ENCODE assay signal across 18 cellular contexts in genomic region chr22:23939017-23939357, GRCh38. TPM values are rescaled to one million over a fixed set of nuclear protein-coding genes. Genes with fewer than 3 reads are reported as not detected.
DNase-seq lines count a peak whose midpoint lies in the region; ATAC-seq and TF ChIP-seq lines count a peak whose summit lies in the region.
"Had no signal": no experiment of that assay in that cellular context is flagged by ENCODE, and none has a peak within 500 bp of the region (broad histone marks: within the 10 kb centered on the region; RNA-seq: fewer than 3 reads in every experiment).

No MANE protein-coding gene starts in this region.

- intact Hi-C loops in left ventricle myocardium inferior (cut with micrococcal nuclease) (no loop called here), heart left ventricle (cut with DNase I) (loop anchor here in 5 of 10 donors (2.0 to 10.0 kb wide), 4 partner anchors 63 to 74 kb away; partner anchors contain the start of gene GSTT4 (in 2 of the 5))

- H3K9ac ChIP-seq in parathyroid adenoma = no peak overlapping the region
- H3K9ac ChIP-seq: BLaER1 treated with 17β-estradiol and CSF1 and Interleukin-3, amounts not matched to agents 10 nM and 100 nM had no signal

- no peak for TF ChIP-seq CTCF in left ventricle myocardium inferior (IDR thresholded peaks at IDR 0.05; ENCODE audit: borderline replicate concordance)
- TF ChIP-seq CTCF in heart left ventricle (IDR thresholded peaks at IDR 0.05) = no peak
- no peak for TF ChIP-seq CTCF in VCaP (conservative IDR thresholded peaks at IDR 0.05)
- no peak for TF ChIP-seq CTCF in parathyroid adenoma (IDR thresholded peaks at IDR 0.05)
- no peak for TF ChIP-seq CTCF in upper lobe of left lung (IDR thresholded peaks at IDR 0.05)

- H3K9me3 ChIP-seq in left ventricle myocardium inferior (replicated peaks) = no peaks in the 10 kb centered on the region
- H3K9me3 ChIP-seq in heart left ventricle = no peaks in the 10 kb centered on the region
- H3K9me3 ChIP-seq in parathyroid adenoma (ENCODE audit: control insufficient read depth, low read length) = no peaks in the 10 kb centered on the region
- no peaks in the 10 kb centered on the region for H3K9me3 ChIP-seq in upper lobe of left lung
- H3K9me3 ChIP-seq: BLaER1 treated with 17β-estradiol and CSF1 and Interleukin-3, amounts not matched to agents 10 nM and 100 nM; HAP-1 had no signal

- no peak overlapping the region for H2AFZ ChIP-seq in parathyroid adenoma

- no peak for TF ChIP-seq EP300 in upper lobe of left lung (IDR thresholded peaks at IDR 0.05)

- H3K36me3 ChIP-seq in left ventricle myocardium inferior (no peaks in the 10 kb centered on the region), heart left ventricle (no peaks in the 10 kb centered on the region), parathyroid adenoma (ENCODE audit: control insufficient read depth, insufficient read depth, low read length) (no peaks in the 10 kb centered on the region), upper lobe of left lung (no peaks in the 10 kb centered on the region)
- H3K36me3 ChIP-seq: BLaER1 treated with 17β-estradiol and CSF1 and Interleukin-3, amounts not matched to agents 10 nM and 100 nM; HAP-1 had no signal

- peak overlapping the region; percentile 7 for H3K27ac ChIP-seq in left ventricle myocardium inferior (replicated peaks)
- H3K27ac ChIP-seq in heart left ventricle = peak overlapping the region in 1 of 12 donors; percentile 26
- H3K27ac ChIP-seq in VCaP = peak overlapping the region; percentile 83
- peak overlapping the region; percentile 44 for H3K27ac ChIP-seq in parathyroid adenoma
- peak overlapping the region in 3 of 4 donors; percentile 40 to 64 (median 52) for H3K27ac ChIP-seq in upper lobe of left lung
- H3K27ac ChIP-seq: BLaER1 treated with 17β-estradiol and CSF1 and Interleukin-3, amounts not matched to agents 10 nM and 100 nM; HL-60 had no signal

- 60 to 96% (median 79%) methylated on average over 3 of the region's 3 CpGs for WGBS in heart left ventricle, 4 donors
- 69 to 74% methylated on average over 3 of the region's 3 CpGs for WGBS in upper lobe of left lung, 2 donors

- no peak overlapping the region for H3K4me3 ChIP-seq in left ventricle myocardium inferior
- H3K4me3 ChIP-seq in heart left ventricle = no peak overlapping the region
- H3K4me3 ChIP-seq in parathyroid adenoma (ENCODE audit: low read depth, low read length) = no peak overlapping the region
- no peak overlapping the region for H3K4me3 ChIP-seq in upper lobe of left lung
- H3K4me3 ChIP-seq: BLaER1 treated with 17β-estradiol and CSF1 and Interleukin-3, amounts not matched to agents 10 nM and 100 nM; HAP-1; K562 had no signal

- no peaks in the 10 kb centered on the region for H3K79me2 ChIP-seq in parathyroid adenoma

- DNase-seq in left ventricle myocardium inferior = no peak
- no peak for DNase-seq in heart left ventricle
- DNase-seq in upper lobe of left lung = no peak
- no peak for DNase-seq in activated T-cell treated with anti-CD3 and anti-CD28 coated beads, Interleukin-2, amount 50 U/mL, for 48 hours
- no peak for DNase-seq in NCI-H226
- no peak for DNase-seq in HCEC 1CT
- DNase-seq: 8988T; CD4-positive, CD25-positive, alpha-beta regulatory T cell; CD8-positive, alpha-beta memory T cell; COR-L47; IMR-90 had no signal

- no peak overlapping the region for H3K4me2 ChIP-seq in parathyroid adenoma (ENCODE audit: low read length)

- TF ChIP-seq POLR2A in heart left ventricle (IDR thresholded peaks at IDR 0.05) = no peak
- TF ChIP-seq POLR2A in upper lobe of left lung (IDR thresholded peaks at IDR 0.05) = no peak

- H3K27me3 ChIP-seq in left ventricle myocardium inferior (ENCODE audit: low read depth) = no peaks in the 10 kb centered on the region
- no peaks in the 10 kb centered on the region for H3K27me3 ChIP-seq in heart left ventricle
- H3K27me3 ChIP-seq in parathyroid adenoma (ENCODE audit: control insufficient read depth, insufficient read depth, low read length) = no peaks in the 10 kb centered on the region
- no peaks in the 10 kb centered on the region for H3K27me3 ChIP-seq in upper lobe of left lung
- H3K27me3 ChIP-seq: BLaER1 treated with 17β-estradiol and CSF1 and Interleukin-3, amounts not matched to agents 10 nM and 100 nM had no signal

- H3K4me1 ChIP-seq in left ventricle myocardium inferior (no peaks in the 10 kb centered on the region), heart left ventricle (peaks cover 0 to 6% (median 0%) of the 10 kb centered on the region in 12 donors), parathyroid adenoma (no peaks in the 10 kb centered on the region), upper lobe of left lung (peaks cover 0 to 7% (median 0%) of the 10 kb centered on the region in 4 donors)
- H3K4me1 ChIP-seq: HAP-1 had no signal

- ATAC-seq in heart left ventricle (no peak), upper lobe of left lung (ENCODE audit: low FRiP score in 2 of 2) (no peak)
- ATAC-seq: K562 had no signal

RNA-seq across cellular contexts. Expression of gene GSTT2B, which starts 22.0 kb away (rescaled TPM):
- total RNA-seq in left ventricle myocardium inferior (4.9 TPM), heart left ventricle (10 to 100 TPM in 1 of 9 donors, 1 to 10 TPM in 7, under 1 TPM in 1; 0.81 to 15.5 (median 6.2) TPM), upper lobe of left lung (10 to 100 TPM in 1 of 6 donors, 1 to 10 TPM in 5; 1.9 to 19.8 (median 7.5) TPM)
- 10 to 100 TPM in 1 of 2 donors, 1 to 10 TPM in 1; 6.6 to 19.9 TPM for polyA plus RNA-seq in heart left ventricle
- total RNA-seq: CD4-positive, CD25-positive, alpha-beta regulatory T cell; CD8-positive, alpha-beta memory T cell; K562 had no signal
- polyA plus RNA-seq: CD4-positive, CD25-positive, alpha-beta regulatory T cell; CD8-positive, alpha-beta memory T cell; K562 had no signal

RNA-seq across cellular contexts. Expression of gene DDTL, which starts 27.7 kb away (rescaled TPM):
- total RNA-seq in left ventricle myocardium inferior = 1.5 TPM
- 1 to 10 TPM in 5 of 9 donors, not detected in 4; 1.1 to 2.3 (median 2.2) TPM for total RNA-seq in heart left ventricle
- polyA plus RNA-seq in heart left ventricle = 1 to 10 TPM; 2.8 to 6.7 TPM
- 1 to 10 TPM in 3 of 6 donors, under 1 TPM in 1, not detected in 2; 0.91 to 5.7 (median 2.5) TPM for total RNA-seq in upper lobe of left lung
- total RNA-seq: A673; CD8-positive, alpha-beta memory T cell had no signal

RNA-seq across cellular contexts. Expression of gene DDT, which starts 35.3 kb away (rescaled TPM):
- total RNA-seq in left ventricle myocardium inferior (157 TPM), heart left ventricle (100 to 1,000 TPM; 117 to 210 (median 153) TPM), upper lobe of left lung (100 to 1,000 TPM; 113 to 190 (median 127) TPM)
- polyA plus RNA-seq in heart left ventricle = 100 to 1,000 TPM; 301 to 399 TPM

RNA-seq across cellular contexts. Expression of gene GSTT2, which starts 40.9 kb away (rescaled TPM):
- total RNA-seq in left ventricle myocardium inferior (0.66 TPM), heart left ventricle (under 1 TPM in 1 of 9 donors, not detected in 8; 0.60 TPM), upper lobe of left lung (under 1 TPM in 2 of 6 donors, not detected in 4; 0.29 to 0.88 TPM)
- polyA plus RNA-seq in heart left ventricle = 1 to 10 TPM in 1 of 2 donors, under 1 TPM in 1; 0.30 to 2.1 TPM
- total RNA-seq: A673; CD4-positive, CD25-positive, alpha-beta regulatory T cell; CD8-positive, alpha-beta memory T cell; K562 had no signal
- polyA plus RNA-seq: CD4-positive, CD25-positive, alpha-beta regulatory T cell; CD8-positive, alpha-beta memory T cell; K562 had no signal

RNA-seq across cellular contexts. Expression of gene MIF, which starts 44.8 kb away (rescaled TPM):
- total RNA-seq in left ventricle myocardium inferior (242 TPM), heart left ventricle (100 to 1,000 TPM; 192 to 383 (median 229) TPM), upper lobe of left lung (100 to 1,000 TPM in 5 of 6 donors, 10 to 100 TPM in 1; 54.5 to 388 (median 298) TPM)
- 100 to 1,000 TPM; 339 to 503 TPM for polyA plus RNA-seq in heart left ventricle
